ENCODE assay signal across 26 cellular contexts in the genomic region with DNA sequence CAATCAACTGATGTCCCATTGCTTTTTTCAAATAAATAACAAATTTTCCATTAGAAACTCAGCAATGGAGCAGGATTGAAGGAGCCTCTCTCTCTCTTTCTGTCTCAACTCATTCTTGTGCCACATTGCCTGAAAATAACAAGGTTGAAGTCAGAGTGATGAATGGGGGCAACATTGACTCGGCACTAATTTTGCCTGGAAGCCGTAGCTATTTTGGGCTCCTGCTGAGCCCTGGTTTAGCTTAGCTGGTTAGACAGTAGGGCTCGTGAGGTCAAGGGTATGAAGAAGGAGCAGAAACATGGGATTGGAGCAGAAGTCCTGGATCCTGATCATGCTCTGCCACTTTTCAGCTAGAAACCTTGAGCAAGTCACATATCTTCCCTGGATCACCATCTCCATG. TPM values are rescaled to one million over a fixed set of nuclear protein-coding genes. Genes with fewer than 3 reads are reported as not detected.
"Had no signal": no experiment of that assay in that cellular context is flagged by ENCODE, and none has a peak within 500 bp of the region (broad histone marks: within the 10 kb centered on the region; RNA-seq: fewer than 3 reads in every experiment).

No MANE protein-coding gene starts in this region.

- H3K36me3 ChIP-seq: esophagus squamous epithelium, gastrocnemius medialis, heart left ventricle, left lung, lower lobe of right lung had no signal

- H3K4me3 Mint-ChIP-seq: dendritic cell treated with granulocyte-macrophage colony-stimulating factor and Interleukin-4, amounts not matched to agents 40 ng/mL and 50 ng/mL, for 4 days; effector memory CD8-positive, alpha-beta T cell; endodermal cell; mesothelial cell of epicardium had no signal

- FAIRE-seq: colon, endometrium, keratinocyte had no signal

- H3K79me2 ChIP-seq: hepatocyte had no signal

- H3K27ac Mint-ChIP-seq: dendritic cell treated with granulocyte-macrophage colony-stimulating factor and Interleukin-4, amounts not matched to agents 40 ng/mL and 50 ng/mL, for 4 days; effector memory CD8-positive, alpha-beta T cell; endodermal cell; mesothelial cell of epicardium had no signal

- H3K27ac ChIP-seq: esophagus squamous epithelium, gastrocnemius medialis, heart left ventricle, hepatocyte, left lung, lower lobe of right lung had no signal

- H3K27me3 ChIP-seq: esophagus squamous epithelium, gastrocnemius medialis had no signal

- H3K9me3 ChIP-seq: esophagus squamous epithelium, gastrocnemius medialis, heart left ventricle, left lung, lower lobe of right lung, mucosa of descending colon had no signal

- H3K36me3 Mint-ChIP-seq: mesothelial cell of epicardium had no signal

- H2AFZ ChIP-seq: hepatocyte had no signal

- H3K4me3 ChIP-seq: esophagus squamous epithelium, gastrocnemius medialis, heart left ventricle, hepatocyte, left lung, lower lobe of right lung, mucosa of descending colon had no signal

- DNase-seq: cortex of kidney; effector CD8-positive, alpha-beta T cell; effector memory CD8-positive, alpha-beta T cell; endodermal cell; esophagus squamous epithelium; foreskin fibroblast; foreskin melanocyte; gastrocnemius medialis; heart left ventricle; hypothalamus; left cardiac atrium; left lung; left ventricle myocardium superior; lower lobe of right lung; mesenchymal stem cell; mucosa of descending colon had no signal

- H3K4me2 ChIP-seq: hepatocyte had no signal

- H3K9me3 Mint-ChIP-seq: dendritic cell treated with granulocyte-macrophage colony-stimulating factor and Interleukin-4, amounts not matched to agents 40 ng/mL and 50 ng/mL, for 4 days; effector memory CD8-positive, alpha-beta T cell; endodermal cell had no signal

- H3K4me1 Mint-ChIP-seq: mesothelial cell of epicardium had no signal

- H3K4me1 ChIP-seq: esophagus squamous epithelium, gastrocnemius medialis, heart left ventricle, left lung, lower lobe of right lung had no signal

- ATAC-seq: effector memory CD8-positive, alpha-beta T cell; gastrocnemius medialis; heart left ventricle; left cardiac atrium; left lung; left ventricle myocardium superior; lower lobe of right lung; mucosa of descending colon had no signal

RNA-seq across cellular contexts. Expression of a gene that starts 38.9 kb away (rescaled TPM):
- total RNA-seq: dermis microvascular lymphatic vessel endothelial cell, epithelial cell of proximal tubule, lung microvascular endothelial cell, myocyte had no signal
- polyA plus RNA-seq: heart left ventricle, keratinocyte had no signal
